In genomic region chr2:15315411-15315810, GRCh38 we compare ENCODE assay signal across 20 cellular contexts.
"Had no signal": no experiment of that assay in that cellular context is flagged by ENCODE, and none has a peak within 500 bp of the region (broad histone marks: within the 10 kb centered on the region; RNA-seq: fewer than 3 reads in every experiment).

No MANE protein-coding gene starts in this region.

- DNase-seq: KBM-7, MG63, NCI-H1092, NCI-H1105 treated with DMSO at 0.1 percent for 48 hours, NCI-H1417 treated with DMSO at 0.1 percent for 48 hours, NCI-H146, NCI-H1694 treated with DMSO at 0.1 percent for 48 hours, NCI-H1930, NCI-H2081 treated with DMSO at 0.1 percent for 48 hours, NCI-H2171, NCI-H226, NCI-H446, NCI-H510A, NCI-H524 treated with DMSO at 0.1 percent for 48 hours, NCI-H69, NCI-H774, Right ventricle myocardium superior, RPMI8226, SIG-M5, SK-N-SH had no signal

- H3K4me3 ChIP-seq: MG63 had no signal

- H3K4me2 ChIP-seq: SK-N-SH had no signal

- H3K9me3 ChIP-seq: SK-N-SH had no signal

- H3K36me3 ChIP-seq: MG63 had no signal

- H3K27me3 ChIP-seq: MG63 had no signal
